In genomic region chr12:54368709-54369596, GRCh38 we compare ENCODE assay signal across 8 cellular contexts. TPM values are rescaled to one million over a fixed set of nuclear protein-coding genes. Genes with fewer than 3 reads are reported as not detected.
DNase-seq lines count a peak whose midpoint lies in the region; ATAC-seq and TF ChIP-seq lines count a peak whose summit lies in the region.

No MANE protein-coding gene starts in this region.

- ATAC-seq in GM18909 (IDR thresholded peaks at IDR 0.05; ENCODE audit: poor library complexity, unreplicated experiment): peak; percentile 81
- peak; percentile 75 for ATAC-seq in HG03442 (IDR thresholded peaks at IDR 0.05; ENCODE audit: unreplicated experiment)
- peak; percentile 82 to 83 for ATAC-seq in lower lobe of right lung

- H3K4me1 ChIP-seq in lower lobe of right lung: peaks cover 44% of the 10 kb centered on the region

- DNase-seq in AG09309 (ENCODE audit: low read depth): peak; percentile 57
- peak; percentile 94 for DNase-seq in NCI-H69 (lab: John Stamatoyannopoulos, UW)
- peak; percentile 83 to 90 for DNase-seq in activated CD4-positive, alpha-beta T cell treated with anti-CD3 and anti-CD28 coated beads, Interleukin-2, amount 50 U/mL, for 24 hours (ENCODE audit: low read depth in 1 of 2, low spot score in 1 of 2)
- peak; percentile 65 to 86 for DNase-seq in dermis microvascular lymphatic vessel endothelial cell (ENCODE audit: low read depth in 2 of 2)
- peak; percentile 91 for DNase-seq in lower lobe of right lung
- DNase-seq in stimulated activated CD4-positive, alpha-beta T cell treated with anti-CD3 and anti-CD28 coated beads, TNF-alpha, amount 100 ng/mL, for 1 hour (ENCODE audit: low read depth in 3 of 3, low spot score in 1 of 3): peak; percentile 61 to 90 (median 76)

- TF ChIP-seq CTCF in AG09309 (IDR thresholded peaks at IDR 0.05; ENCODE audit: control insufficient read depth, insufficient read depth, low read depth, low read length, missing control alignments) (peak; percentile 90), lower lobe of right lung (IDR thresholded peaks at IDR 0.05) (peak; percentile 78)

- peak overlapping the region; percentile 51 for H3K4me3 ChIP-seq in AG09309 (ENCODE audit: control insufficient read depth, low read depth, low read length)
- H3K4me3 ChIP-seq in lower lobe of right lung: peak overlapping the region; percentile 46

- H3K27me3 ChIP-seq in lower lobe of right lung (ENCODE audit: low read depth): no peaks in the 10 kb centered on the region

- intact Hi-C loops in lower lobe of right lung (cut with DNase I): no loop called here

- peaks cover 12% of the 10 kb centered on the region for H3K36me3 ChIP-seq in lower lobe of right lung

- peak overlapping the region; percentile 37 for H3K27ac ChIP-seq in lower lobe of right lung

- no peaks in the 10 kb centered on the region for H3K9me3 ChIP-seq in lower lobe of right lung

RNA-seq across cellular contexts. Expression of gene GPR84, which starts 4.7 kb away (rescaled TPM):
- total RNA-seq in dermis microvascular lymphatic vessel endothelial cell (not detected in 2 replicates), lower lobe of right lung (0.65 TPM)

RNA-seq across cellular contexts. Expression of gene ZNF385A, which starts 15.6 kb away (rescaled TPM):
- total RNA-seq in dermis microvascular lymphatic vessel endothelial cell (0.26 and 0.89 TPM in 2 replicates), lower lobe of right lung (28.3 TPM)

RNA-seq across cellular contexts. Expression of gene COPZ1, which starts 44.0 kb away (rescaled TPM):
- total RNA-seq in dermis microvascular lymphatic vessel endothelial cell (75.4 and 96.7 TPM in 2 replicates), lower lobe of right lung (129 TPM)

RNA-seq across cellular contexts. Expression of gene ITGA5, which starts 50.1 kb away (rescaled TPM):
- 299 and 342 TPM in 2 replicates for total RNA-seq in dermis microvascular lymphatic vessel endothelial cell
- 97.1 TPM for total RNA-seq in lower lobe of right lung

Comparison
In these comparisons a context has a peak if more than half of its experiments do, and no peak if none do; other contexts are left out.
1. Peak in every context shown above with its lines: DNase-seq, ATAC-seq, H3K4me3 ChIP-seq and H3K27ac ChIP-seq.
2. RNA of gene ZNF385A, which starts 15.6 kb away (total RNA-seq): 28.3 TPM in lower lobe of right lung (single experiment); 0.26 to 0.89 TPM in dermis microvascular lymphatic vessel endothelial cell; every median in the first group is over 10 times any median in the second.